ENCODE assay signal across 14 cellular contexts in the genomic region with DNA sequence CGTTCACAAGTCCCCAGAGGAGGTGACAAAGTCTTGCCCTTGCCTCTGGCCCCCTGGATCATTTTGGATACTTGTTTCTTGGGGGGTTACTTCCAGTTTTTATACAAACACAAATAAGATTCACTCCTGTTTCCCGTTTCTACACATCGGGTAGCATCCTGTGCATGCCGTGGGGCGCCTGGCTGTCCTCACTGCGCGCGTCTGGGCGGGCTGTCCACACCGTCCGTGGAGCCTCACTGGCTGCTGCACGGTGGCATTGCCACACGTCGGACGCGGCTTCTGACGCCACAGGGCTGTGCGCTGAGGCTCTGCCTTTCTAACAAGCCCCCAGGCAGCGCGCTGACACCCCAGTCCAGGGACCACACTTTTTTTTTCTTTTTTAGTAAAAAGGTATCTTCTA.
"Had no signal": no experiment of that assay in that cellular context is flagged by ENCODE, and none has a peak within 500 bp of the region (broad histone marks: within the 10 kb centered on the region; RNA-seq: fewer than 3 reads in every experiment).

No MANE protein-coding gene starts in this region.

- H3K9me3 Mint-ChIP-seq: activated CD4-positive, alpha-beta T cell treated with anti-CD3 and anti-CD28 coated beads, Interleukin-2, amount 10 ng/mL, durations not matched to agents 24 days and 14 days; activated naive CD4-positive, alpha-beta T cell treated with anti-CD3 and anti-CD28 coated beads for 36 hours; activated naive CD8-positive, alpha-beta T cell treated with anti-CD3 and anti-CD28 coated beads, Interleukin-2, amount 50 U/mL, for 24 hours; activated T-helper 1 cell treated with anti-CD3 and anti-CD28 coated beads, Interleukin-12 subunit alpha, Interleukin-12 subunit beta, Interleukin-2, Interleukin-4 antibody, amounts not matched to agents 30 ng/mL and 10 ng/mL and 1 ng/mL, durations not matched to agents 14 hours and 24 hours and 36 hours; neural crest cell had no signal

- H3K27me3 Mint-ChIP-seq: activated CD4-positive, alpha-beta T cell treated with anti-CD3 and anti-CD28 coated beads, Interleukin-2, amount 10 ng/mL, durations not matched to agents 24 days and 14 days; activated naive CD8-positive, alpha-beta T cell treated with anti-CD3 and anti-CD28 coated beads, Interleukin-2, amount 50 U/mL, for 24 hours had no signal

- ATAC-seq: activated naive CD8-positive, alpha-beta T cell treated with anti-CD3 and anti-CD28 coated beads, Interleukin-2, amount 50 U/mL, for 24 hours; esophagus mucosa; left lung had no signal

- DNase-seq: activated CD4-positive, alpha-beta T cell treated with anti-CD3 and anti-CD28 coated beads, Interleukin-2, amount 10 ng/mL, durations not matched to agents 24 days and 14 days; activated CD8-positive, alpha-beta memory T cell treated with anti-CD3 and anti-CD28 coated beads, Interleukin-2, amount 50 U/mL, for 4 hours; activated naive CD4-positive, alpha-beta T cell treated with anti-CD3 and anti-CD28 coated beads for 36 hours; activated naive CD8-positive, alpha-beta T cell treated with anti-CD3 and anti-CD28 coated beads, Interleukin-2, amount 50 U/mL, for 24 hours; aorta; effector CD8-positive, alpha-beta T cell; gastrocnemius medialis; left lung; stimulated activated naive CD4-positive, alpha-beta T cell; T1000; upper lobe of right lung had no signal

- H3K4me3 Mint-ChIP-seq: activated CD4-positive, alpha-beta T cell treated with anti-CD3 and anti-CD28 coated beads, Interleukin-2, amount 10 ng/mL, durations not matched to agents 24 days and 14 days; activated naive CD4-positive, alpha-beta T cell treated with anti-CD3 and anti-CD28 coated beads for 36 hours; activated naive CD8-positive, alpha-beta T cell treated with anti-CD3 and anti-CD28 coated beads, Interleukin-2, amount 50 U/mL, for 24 hours; activated T-helper 1 cell treated with anti-CD3 and anti-CD28 coated beads, Interleukin-12 subunit alpha, Interleukin-12 subunit beta, Interleukin-2, Interleukin-4 antibody, amounts not matched to agents 30 ng/mL and 10 ng/mL and 1 ng/mL, durations not matched to agents 14 hours and 24 hours and 36 hours; neural crest cell had no signal

- H3K27ac ChIP-seq: left lung, upper lobe of right lung had no signal

- H3K9me3 ChIP-seq: gastrocnemius medialis, left lung, upper lobe of right lung had no signal

- H3K27ac Mint-ChIP-seq: activated CD4-positive, alpha-beta T cell treated with anti-CD3 and anti-CD28 coated beads, Interleukin-2, amount 10 ng/mL, durations not matched to agents 24 days and 14 days; activated naive CD8-positive, alpha-beta T cell treated with anti-CD3 and anti-CD28 coated beads, Interleukin-2, amount 50 U/mL, for 24 hours had no signal

- H3K27me3 ChIP-seq: gastrocnemius medialis, left lung, upper lobe of right lung had no signal

- H3K4me1 Mint-ChIP-seq: neural crest cell had no signal
